In genomic region chr3:194671900-194672808, GRCh38 we compare ENCODE assay signal across 1 cellular context.
TF ChIP-seq lines count a peak whose summit lies in the region.

LSG1 (minus strand) TSS chr3:194672191; CDS start chr3:194672162, 29 bp downstream.

TF ChIP-seq in GM12878, 131 proteins besides CTCF, POLR2A, EP300 and RAD21 (continued from another document and continues in another):
- TF ChIP-seq RELB (IDR thresholded peaks at IDR 0.05; ENCODE audit: low read depth) (peak; percentile 99), MTA2 (IDR thresholded peaks at IDR 0.05; ENCODE audit: low read depth) (no peak), PRDM15 (CRISPR knock-in tag; IDR thresholded peaks at IDR 0.05) (no peak), SREBF2 (IDR thresholded peaks at IDR 0.05; ENCODE audit: low read length) (no peak), POU2F2 (IDR thresholded peaks at IDR 0.05; ENCODE audit: borderline replicate concordance, low read depth, low read length) (peak; percentile 77; the same call in 2 of the 3 replicates), JUND (IDR thresholded peaks at IDR 0.05; ENCODE audit: low read depth, low read length) (peak; percentile 94), ATF7 (IDR thresholded peaks at IDR 0.05; ENCODE audit: low read depth) (peak; percentile 99), CHD1 (IDR thresholded peaks at IDR 0.05; ENCODE audit: low read depth, low read length) (peak; percentile 97), YBX1 (IDR thresholded peaks at IDR 0.05) (no peak), POLR2AphosphoS5 (IDR thresholded peaks at IDR 0.05; ENCODE audit: low read length) (peak; percentile 84), ZBTB40 (IDR thresholded peaks at IDR 0.05; ENCODE audit: borderline replicate concordance) (peak; percentile 99), SREBF1 (IDR thresholded peaks at IDR 0.05; ENCODE audit: low read length) (peak; percentile 95), BCLAF1 (IDR thresholded peaks at IDR 0.05) (peak; percentile 90), MAX (IDR thresholded peaks at IDR 0.05; ENCODE audit: low read depth, low read length) (peak; percentile 66), SUPT20H (IDR thresholded peaks at IDR 0.05; ENCODE audit: borderline replicate concordance, control insufficient read depth, low read depth, low read length) (no peak), BCL3 (IDR thresholded peaks at IDR 0.05; ENCODE audit: borderline replicate concordance, insufficient read depth, low read depth, low read length, poor library complexity, severe bottlenecking) (no peak), WRNIP1 (IDR thresholded peaks at IDR 0.05; ENCODE audit: borderline replicate concordance, low read depth, low read length) (0 out of 2 replicates have a peak, but pooled peaks have one; percentile 98), ZZZ3 (IDR thresholded peaks at IDR 0.05; ENCODE audit: control insufficient read depth, insufficient read length, low read depth) (peak; percentile 27), CBFB (IDR thresholded peaks at IDR 0.05; ENCODE audit: low read depth) (peak; percentile 30; the same call in 1 of the 2 replicates), JUNB (IDR thresholded peaks at IDR 0.05) (no peak), CEBPZ (IDR thresholded peaks at IDR 0.05; ENCODE audit: low read depth, low read length) (no peak), BACH1 (IDR thresholded peaks at IDR 0.05; ENCODE audit: borderline replicate concordance) (no peak), RCOR1 (conservative IDR thresholded peaks at IDR 0.05; ENCODE audit: low read depth, low read length) (no peak), GATAD2B (conservative IDR thresholded peaks at IDR 0.05; ENCODE audit: low read depth) (peak; percentile 67; the same call in 1 of the 2 replicates), DPF2 (IDR thresholded peaks at IDR 0.05) (no peak), NFIC (IDR thresholded peaks at IDR 0.05; ENCODE audit: low read depth, low read length) (peak; percentile 80), USF1 (IDR thresholded peaks at IDR 0.05; ENCODE audit: borderline replicate concordance, extremely low read length, insufficient read depth, low read depth, low read length) (no peak), RFX5 (IDR thresholded peaks at IDR 0.05; ENCODE audit: low read depth, low read length) (no peak), RBBP5 (conservative IDR thresholded peaks at IDR 0.05) (no peak), SIX5 (IDR thresholded peaks at IDR 0.05; ENCODE audit: low read depth, low read length, severe bottlenecking) (peak; percentile 76), IKZF1 (conservative IDR thresholded peaks at IDR 0.05) (peak; percentile 90), NKRF (conservative IDR thresholded peaks at IDR 0.05) (peak; percentile 98)
